In genomic region chr18:31683968-31684278, GRCh38 we compare ENCODE assay signal across 8 cellular contexts. TPM values are rescaled to one million over a fixed set of nuclear protein-coding genes. Genes with fewer than 3 reads are reported as not detected.
DNase-seq lines count a peak whose midpoint lies in the region; ATAC-seq lines count a peak whose summit lies in the region.

No MANE protein-coding gene starts in this region.

- peaks cover 9% of the 10 kb centered on the region for H3K4me1 Mint-ChIP-seq in T-helper 1 cell treated with Interleukin-12 subunit alpha and Interleukin-12 subunit beta and Interleukin-4 antibody, amounts not matched to agents 30 μg/mL and 1 μg/mL, for 36 hours (ENCODE audit: low read depth)
- H3K4me1 Mint-ChIP-seq in activated T-helper 17 cell treated with anti-CD3 and anti-CD28 coated beads, Interleukin-2, amount 50 U/mL, for 72 hours, result peaks cover 5% of the 10 kb centered on the region
- H3K4me1 Mint-ChIP-seq in stimulated activated naive CD8-positive, alpha-beta T cell treated with anti-CD3 and anti-CD28 coated beads, Interleukin-15, amount 100 ng/mL, for 72 hours, result peaks cover 28% of the 10 kb centered on the region

- H3K4me3 ChIP-seq in iPS-18a (ENCODE audit: low read length), result peak overlapping the region; percentile 65

- no peaks in the 10 kb centered on the region for H3K9me3 ChIP-seq in iPS-18a (ENCODE audit: control insufficient read depth, low read depth, low read length)

- ATAC-seq in activated T-helper 17 cell treated with anti-CD3 and anti-CD28 coated beads, Interleukin-2, amount 50 U/mL, for 72 hours (replicated peaks), result no peak
- ATAC-seq in stimulated activated naive CD8-positive, alpha-beta T cell treated with anti-CD3 and anti-CD28 coated beads, Interleukin-15, amount 100 ng/mL, for 72 hours, result no peak

- DNase-seq in T-helper 1 cell, result no peak
- no peak for DNase-seq in stimulated activated naive CD8-positive, alpha-beta T cell treated with anti-CD3 and anti-CD28 coated beads, Interleukin-15, amount 100 ng/mL, for 72 hours
- no peak for DNase-seq in stimulated activated naive CD4-positive, alpha-beta T cell (lab: John Stamatoyannopoulos, UW)
- DNase-seq in GM19240 (ENCODE audit: insufficient read length, low spot score), result no peak
- no peak for DNase-seq in SHP77 treated with DMSO at 0.1 percent for 48 hours (lab: John Stamatoyannopoulos, UW)

- no peaks in the 10 kb centered on the region for H3K9me3 Mint-ChIP-seq in T-helper 1 cell treated with Interleukin-12 subunit alpha and Interleukin-12 subunit beta and Interleukin-4 antibody, amounts not matched to agents 30 μg/mL and 1 μg/mL, for 36 hours
- H3K9me3 Mint-ChIP-seq in activated T-helper 17 cell treated with anti-CD3 and anti-CD28 coated beads, Interleukin-2, amount 50 U/mL, for 72 hours, result no peaks in the 10 kb centered on the region
- no peaks in the 10 kb centered on the region for H3K9me3 Mint-ChIP-seq in stimulated activated naive CD8-positive, alpha-beta T cell treated with anti-CD3 and anti-CD28 coated beads, Interleukin-15, amount 100 ng/mL, for 72 hours

- H3K4me3 Mint-ChIP-seq in T-helper 1 cell treated with Interleukin-12 subunit alpha and Interleukin-12 subunit beta and Interleukin-4 antibody, amounts not matched to agents 30 μg/mL and 1 μg/mL, for 36 hours, result peak overlapping the region; percentile 92
- H3K4me3 Mint-ChIP-seq in activated T-helper 17 cell treated with anti-CD3 and anti-CD28 coated beads, Interleukin-2, amount 50 U/mL, for 72 hours, result peak overlapping the region; percentile 83
- H3K4me3 Mint-ChIP-seq in stimulated activated naive CD8-positive, alpha-beta T cell treated with anti-CD3 and anti-CD28 coated beads, Interleukin-15, amount 100 ng/mL, for 72 hours, result peak overlapping the region; percentile 88 to 91

- H3K27me3 Mint-ChIP-seq in T-helper 1 cell treated with Interleukin-12 subunit alpha and Interleukin-12 subunit beta and Interleukin-4 antibody, amounts not matched to agents 30 μg/mL and 1 μg/mL, for 36 hours (ENCODE audit: low read depth), result peaks cover 68% of the 10 kb centered on the region
- H3K27me3 Mint-ChIP-seq in activated T-helper 17 cell treated with anti-CD3 and anti-CD28 coated beads, Interleukin-2, amount 50 U/mL, for 72 hours, result peaks cover 48% of the 10 kb centered on the region
- H3K27me3 Mint-ChIP-seq in stimulated activated naive CD8-positive, alpha-beta T cell treated with anti-CD3 and anti-CD28 coated beads, Interleukin-15, amount 100 ng/mL, for 72 hours, result peaks cover 51% of the 10 kb centered on the region

- H3K36me3 Mint-ChIP-seq in T-helper 1 cell treated with Interleukin-12 subunit alpha and Interleukin-12 subunit beta and Interleukin-4 antibody, amounts not matched to agents 30 μg/mL and 1 μg/mL, for 36 hours (ENCODE audit: low read depth), result peaks cover 3% of the 10 kb centered on the region
- H3K36me3 Mint-ChIP-seq in activated T-helper 17 cell treated with anti-CD3 and anti-CD28 coated beads, Interleukin-2, amount 50 U/mL, for 72 hours (ENCODE audit: low read depth), result peaks cover 6% of the 10 kb centered on the region

- peak overlapping the region; percentile 37 for H3K9ac ChIP-seq in iPS-18a (ENCODE audit: low read length)

- peaks cover 10% of the 10 kb centered on the region for H3K27me3 ChIP-seq in iPS-18a (ENCODE audit: control insufficient read depth, insufficient read depth, low read length)

- H3K4me1 ChIP-seq in iPS-18a (ENCODE audit: control insufficient read depth, low read depth, low read length), result peaks cover 50% of the 10 kb centered on the region

- no peaks in the 10 kb centered on the region for H3K36me3 ChIP-seq in iPS-18a (ENCODE audit: control insufficient read depth, low read depth, low read length)

- H3K27ac Mint-ChIP-seq in T-helper 1 cell treated with Interleukin-12 subunit alpha and Interleukin-12 subunit beta and Interleukin-4 antibody, amounts not matched to agents 30 μg/mL and 1 μg/mL, for 36 hours, result peak overlapping the region; percentile 74
- H3K27ac Mint-ChIP-seq in activated T-helper 17 cell treated with anti-CD3 and anti-CD28 coated beads, Interleukin-2, amount 50 U/mL, for 72 hours, result no peak overlapping the region
- H3K27ac Mint-ChIP-seq in stimulated activated naive CD8-positive, alpha-beta T cell treated with anti-CD3 and anti-CD28 coated beads, Interleukin-15, amount 100 ng/mL, for 72 hours, result peak overlapping the region in 1 of 2 donors; percentile 81

- no peak overlapping the region for H3K27ac ChIP-seq in iPS-18a (ENCODE audit: low read length)

RNA-seq across cellular contexts. Expression of gene B4GALT6, which starts 0.5 kb away (rescaled TPM):
- 1 to 10 TPM in 1 of 2 donors, under 1 TPM in 1; 0.52 to 1.8 TPM for total RNA-seq in activated T-helper 17 cell treated with anti-CD3 and anti-CD28 coated beads, Interleukin-2, amount 50 U/mL, for 72 hours
